ENCODE assay signal across 8 cellular contexts in genomic region chr16:12801511-12802042, GRCh38. TPM values are rescaled to one million over a fixed set of nuclear protein-coding genes. Genes with fewer than 3 reads are reported as not detected.
DNase-seq lines count a peak whose midpoint lies in the region; ATAC-seq and TF ChIP-seq lines count a peak whose summit lies in the region.

No MANE protein-coding gene starts in this region.

- ATAC-seq in SK-N-SH treated with all-trans-retinoic acid at 6 μM for 48 hours (peak; percentile 13; the same call in 2 of the 3 replicates), GM21528 (IDR thresholded peaks at IDR 0.05; ENCODE audit: low FRiP score, unreplicated experiment) (no peak)

- no peak for TF ChIP-seq CTCF in epithelial cell of proximal tubule (conservative IDR thresholded peaks at IDR 0.05; ENCODE audit: low read depth, low read length)

- peak overlapping the region in 12 of 21 experiments; percentile 18 to 94 (median 65) for H3K27ac ChIP-seq in skin epidermis

- H3K4me3 ChIP-seq in epithelial cell of proximal tubule (ENCODE audit: low read depth, low read length): peak overlapping the region; percentile 85
- H3K4me3 ChIP-seq in skin epidermis: peak overlapping the region in 1 of 7 experiments; percentile 48

- DNase-seq in stimulated activated CD4-positive, alpha-beta T cell treated with anti-CD3 and anti-CD28 coated beads, Interleukin-4, amount 100 ng/mL, for 24 hours: peak; percentile 4
- DNase-seq in stimulated activated CD4-positive, alpha-beta T cell treated with anti-CD3 and anti-CD28 coated beads, Interleukin-12 subunit alpha, Interleukin-12 subunit beta, amount 100 ng/mL, for 4 hours: no peak
- DNase-seq in epithelial cell of proximal tubule (ENCODE audit: low read depth) (peak; percentile 78), ureter (ENCODE audit: low spot score) (no peak)
- no peak for DNase-seq in activated effector memory CD4-positive, alpha-beta T cell treated with Interleukin-2 at 50 U/mL for 16 hours

TF ChIP-seq in SK-N-SH treated with all-trans-retinoic acid at 6 μM for 48 hours, 23 proteins besides CTCF, POLR2A, EP300 and RAD21:
- TF ChIP-seq BACH2 (CRISPR knock-in tag; IDR thresholded peaks at IDR 0.05; ENCODE audit: borderline replicate concordance) (no peak), GLIS3 (CRISPR knock-in tag; IDR thresholded peaks at IDR 0.05) (no peak), ZNF565 (CRISPR knock-in tag; conservative IDR thresholded peaks at IDR 0.05; ENCODE audit: low read depth) (no peak), RARB (CRISPR knock-in tag; IDR thresholded peaks at IDR 0.05) (no peak), CSDC2 (CRISPR knock-in tag; IDR thresholded peaks at IDR 0.05) (no peak), TCF4 (CRISPR knock-in tag; IDR thresholded peaks at IDR 0.05; ENCODE audit: borderline replicate concordance) (no peak), ZNF8 (CRISPR knock-in tag; IDR thresholded peaks at IDR 0.05) (no peak), ISL1 (CRISPR knock-in tag; IDR thresholded peaks at IDR 0.05) (no peak), POU6F1 (CRISPR knock-in tag; IDR thresholded peaks at IDR 0.05; ENCODE audit: borderline replicate concordance, low read depth) (no peak), OSR1 (CRISPR knock-in tag; IDR thresholded peaks at IDR 0.05) (no peak), PATZ1 (CRISPR knock-in tag; IDR thresholded peaks at IDR 0.05; ENCODE audit: borderline replicate concordance) (no peak), ZC3H10 (CRISPR knock-in tag; IDR thresholded peaks at IDR 0.05) (no peak), ZFP3 (CRISPR knock-in tag; IDR thresholded peaks at IDR 0.05) (no peak), ZFP30 (CRISPR knock-in tag; IDR thresholded peaks at IDR 0.05) (no peak), ESRRG (CRISPR knock-in tag; IDR thresholded peaks at IDR 0.05) (no peak), TOX (CRISPR knock-in tag; IDR thresholded peaks at IDR 0.05; ENCODE audit: borderline replicate concordance) (no peak)

RNA-seq across cellular contexts. Expression of gene CPPED1, which starts 2.1 kb away (rescaled TPM):
- total RNA-seq in epithelial cell of proximal tubule (12.9 and 15.0 TPM in 2 replicates), ureter (21.4 TPM)

Comparison
In these comparisons a context has a peak if more than half of its experiments do, and no peak if none do; other contexts are left out.
1. DNase-seq: peak in stimulated activated CD4-positive, alpha-beta T cell treated with anti-CD3 and anti-CD28 coated beads, Interleukin-4, amount 100 ng/mL, for 24 hours (single experiment) and epithelial cell of proximal tubule (single experiment); none in stimulated activated CD4-positive, alpha-beta T cell treated with anti-CD3 and anti-CD28 coated beads, Interleukin-12 subunit alpha, Interleukin-12 subunit beta, amount 100 ng/mL, for 4 hours (single experiment), ureter (single experiment) and activated effector memory CD4-positive, alpha-beta T cell treated with Interleukin-2 at 50 U/mL for 16 hours (single experiment).